Comparison of ENCODE assay signal across 2 cellular contexts in the genomic region with DNA sequence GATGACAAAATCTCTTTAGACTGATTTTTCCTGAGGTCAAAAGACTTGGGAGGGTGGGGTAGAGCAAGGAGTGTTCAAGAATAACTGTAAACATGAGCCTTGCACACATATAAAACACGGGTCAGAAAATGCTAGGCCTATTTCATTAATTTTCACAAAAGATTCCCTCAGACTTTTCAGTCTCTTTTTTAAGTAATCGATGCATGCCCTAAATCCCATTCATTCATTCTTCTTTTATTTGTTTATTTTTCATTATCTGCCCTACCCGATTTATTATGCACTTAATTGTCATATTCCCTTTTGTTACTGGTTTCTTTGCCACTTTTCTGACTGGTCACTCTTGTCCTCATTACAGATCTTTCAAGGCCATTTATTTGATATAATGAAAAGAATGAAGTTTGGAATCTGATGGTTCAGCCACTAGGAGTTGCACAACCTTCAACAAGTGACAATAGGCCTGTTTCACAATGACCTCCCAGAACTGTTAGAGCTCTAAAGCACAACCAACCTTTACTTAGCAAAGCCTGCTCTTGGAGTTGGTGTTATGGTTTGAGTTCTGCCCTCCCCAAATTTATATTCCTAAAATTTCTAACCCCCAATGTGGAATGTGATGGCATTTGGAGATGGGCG.
A peak's percentile ranks its signal among the peaks of the same experiment; 100 is the strongest.
TF ChIP-seq lines count a peak whose summit lies in the region.

No MANE protein-coding gene starts in this region.

TF ChIP-seq in IMR-90, 13 proteins besides CTCF, POLR2A, EP300 and RAD21:
- TF ChIP-seq CEBPB (IDR thresholded peaks at IDR 0.05; ENCODE audit: low read depth, low read length) (peak; percentile 53), BHLHE40 (IDR thresholded peaks at IDR 0.05; ENCODE audit: low read depth, low read length) (no peak), SMC3 (IDR thresholded peaks at IDR 0.05; ENCODE audit: low read depth, low read length) (no peak)

TF ChIP-seq in K562, 482 proteins besides CTCF, POLR2A, EP300 and RAD21:
- TF ChIP-seq CEBPB (tag; IDR thresholded peaks at IDR 0.05) = peak; percentile 91
- no peak for TF ChIP-seq CEBPG (CRISPR knock-in tag; IDR thresholded peaks at IDR 0.05)
- TF ChIP-seq CEBPG (tag; conservative IDR thresholded peaks at IDR 0.05 in 1 of 2, IDR thresholded peaks at IDR 0.05 in 1 of 2) = peak; percentile 18 to 42; a peak in 1 of 4 replicates
- TF ChIP-seq NR2C2 (CRISPR knock-in tag; IDR thresholded peaks at IDR 0.05) = no peak
- TF ChIP-seq NR2C2 (tag; IDR thresholded peaks at IDR 0.05) = no peak
